ENCODE assay signal across 24 cellular contexts in genomic region chr2:44320832-44321231, GRCh38. TPM values are rescaled to one million over a fixed set of nuclear protein-coding genes. Genes with fewer than 3 reads are reported as not detected.
DNase-seq lines count a peak whose midpoint lies in the region; FAIRE-seq and TF ChIP-seq lines count a peak whose summit lies in the region.
"Had no signal": no experiment of that assay in that cellular context is flagged by ENCODE, and none has a peak within 500 bp of the region (broad histone marks: within the 10 kb centered on the region; RNA-seq: fewer than 3 reads in every experiment).

No MANE protein-coding gene starts in this region.

- CTCF ChIA-PET in Caco-2 (lab: Charles Lee): no interaction called here
- CTCF ChIA-PET in SK-N-SH (lab: Yijun Ruan, JAX): interaction anchor here (0.6 kb wide), 1 partner anchor 443 kb away, joined by 3 read pairs; no protein-coding TSS in a partner anchor
- CTCF ChIA-PET in endothelial cell of umbilical vein (lab: Charles Lee): interaction anchor here (0.8 to 1.7 kb wide), 5 partner anchors 8 to 277 kb away, joined by 3 to 4 read pairs (median 3); no protein-coding TSS in a partner anchor

- H3K9me2 ChIP-seq in GM23248 (ENCODE audit: insufficient read depth) (no peaks in the 10 kb centered on the region), SK-N-SH (no peaks in the 10 kb centered on the region)

- no peaks in the 10 kb centered on the region for H3K9me1 ChIP-seq in endothelial cell of umbilical vein (replicated peaks; ENCODE audit: control insufficient read depth, extremely low read depth, insufficient read depth, low read length)

- peaks cover 30% of the 10 kb centered on the region for H3K36me3 Mint-ChIP-seq in Caco-2 (ENCODE audit: insufficient read depth, unreplicated experiment)

- no peaks in the 10 kb centered on the region for H3K27me3 Mint-ChIP-seq in Caco-2 (ENCODE audit: insufficient read depth, unreplicated experiment)
- H3K27me3 Mint-ChIP-seq: CD4-positive, alpha-beta T cell; CD8-positive, alpha-beta memory T cell had no signal

- no peaks in the 10 kb centered on the region for H3K9me3 ChIP-seq in Caco-2
- H3K9me3 ChIP-seq in GM23248 (ENCODE audit: low read depth): no peaks in the 10 kb centered on the region
- H3K9me3 ChIP-seq in SK-N-SH: no peaks in the 10 kb centered on the region
- no peaks in the 10 kb centered on the region for H3K9me3 ChIP-seq in endothelial cell of umbilical vein (replicated peaks; ENCODE audit: control insufficient read depth, insufficient read depth, low read length)
- H3K9me3 ChIP-seq: A549; BE2C; BLaER1 treated with 17β-estradiol and CSF1 and Interleukin-3, amounts not matched to agents 10 nM and 100 nM had no signal

- in situ Hi-C loops in GM23248 (cut with MboI): no loop called here

- no peak overlapping the region for H3K4me3 Mint-ChIP-seq in Caco-2 (ENCODE audit: unreplicated experiment)
- H3K4me3 Mint-ChIP-seq: CD14-positive monocyte; CD4-positive, alpha-beta T cell; CD8-positive, alpha-beta memory T cell had no signal

- dilution Hi-C loops in endothelial cell of umbilical vein (cut with MboI; ENCODE audit: extremely low pct_ligation_motif_present, low sequenced_read_pairs): no loop called here

- TF ChIP-seq RAD21 in SK-N-SH (IDR thresholded peaks at IDR 0.05; ENCODE audit: low read length): no peak

- TF ChIP-seq EP300 in SK-N-SH (IDR thresholded peaks at IDR 0.05; ENCODE audit: borderline replicate concordance in 1 of 2, low read depth in 1 of 2, low read length in 1 of 2): no peak

- H3K27me3 ChIP-seq in Caco-2 (replicated peaks; ENCODE audit: control insufficient read depth, insufficient read depth, low read length) (no peaks in the 10 kb centered on the region), GM23248 (replicated peaks; ENCODE audit: insufficient read depth) (no peaks in the 10 kb centered on the region), SK-N-SH (ENCODE audit: insufficient read depth) (no peaks in the 10 kb centered on the region), endothelial cell of umbilical vein (ENCODE audit: control insufficient read depth in 2 of 2, insufficient read depth in 2 of 2, low read length in 2 of 2) (no peaks in the 10 kb centered on the region)
- H3K27me3 ChIP-seq: BE2C; BLaER1 treated with 17β-estradiol and CSF1 and Interleukin-3, amounts not matched to agents 10 nM and 100 nM had no signal

- TF ChIP-seq CTCF in Caco-2 (IDR thresholded peaks at IDR 0.05; ENCODE audit: insufficient read depth in 1 of 2, low read depth in 1 of 2, low read length in 1 of 2, severe bottlenecking in 1 of 2, unreplicated experiment in 1 of 2) (no peak), SK-N-SH (IDR thresholded peaks at IDR 0.05) (no peak), endothelial cell of umbilical vein (IDR thresholded peaks at IDR 0.05; ENCODE audit: extremely low read depth in 1 of 2, insufficient read depth in 1 of 2, low read depth in 1 of 2, low read length in 2 of 2) (no peak)

- no peak for FAIRE-seq in endothelial cell of umbilical vein (lab: Jason Lieb, UNC)
- FAIRE-seq: A549, GM12878, H1 had no signal

- H2AFZ ChIP-seq in GM23248 (no peak overlapping the region), SK-N-SH (ENCODE audit: low read depth) (no peak overlapping the region), endothelial cell of umbilical vein (ENCODE audit: low read depth, low read length) (no peak overlapping the region)

- H3K27ac Mint-ChIP-seq in Caco-2 (ENCODE audit: unreplicated experiment): no peak overlapping the region
- H3K27ac Mint-ChIP-seq: CD14-positive monocyte; CD4-positive, alpha-beta T cell had no signal

- WGBS in GM23248 (ENCODE audit: low coverage in 1 of 2, low lambda C conversion rate in 2 of 2, missing lambda C conversion rate in 2 of 2), 2 experiments: 95 to 98% methylated on average over 1 of the region's 1 CpG
- WGBS in SK-N-SH (ENCODE audit: low lambda C conversion rate): 13% methylated on average over 1 of the region's 1 CpG

- H3K4me2 ChIP-seq in GM23248 (ENCODE audit: unreplicated experiment) (no peak overlapping the region), SK-N-SH (no peak overlapping the region), endothelial cell of umbilical vein (ENCODE audit: insufficient read depth, low read length) (no peak overlapping the region)
- H3K4me2 ChIP-seq: A549; BLaER1 treated with 17β-estradiol and CSF1 and Interleukin-3, amounts not matched to agents 10 nM and 100 nM had no signal

- BruUV-seq in Caco-2 (replicated peaks; lab: Mats Ljungman, UMichigan) (TSS peak; percentile 17), endothelial cell of umbilical vein (replicated peaks; lab: Mats Ljungman, UMichigan) (no TSS peak)

- H3K79me2 ChIP-seq in GM23248 (ENCODE audit: insufficient read depth): no peaks in the 10 kb centered on the region
- no peaks in the 10 kb centered on the region for H3K79me2 ChIP-seq in SK-N-SH (ENCODE audit: insufficient read depth)
- H3K79me2 ChIP-seq in endothelial cell of umbilical vein (ENCODE audit: control insufficient read depth, insufficient read depth, low read length): no peaks in the 10 kb centered on the region

- no peaks in the 10 kb centered on the region for H3K9me3 Mint-ChIP-seq in Caco-2 (ENCODE audit: unreplicated experiment)
- H3K9me3 Mint-ChIP-seq: CD14-positive monocyte; CD4-positive, alpha-beta T cell; CD8-positive, alpha-beta memory T cell had no signal

- H3K4me1 ChIP-seq in Caco-2 (no peaks in the 10 kb centered on the region), GM23248 (ENCODE audit: insufficient read depth) (peaks cover 11% of the 10 kb centered on the region; the same call in 1 of the 2 replicates), SK-N-SH (ENCODE audit: control insufficient read depth in 1 of 2, insufficient read depth in 2 of 2, low read depth in 1 of 2, low read length in 1 of 2) (peaks cover 0 to 3% of the 10 kb centered on the region in 2 experiments; a peak in 1 of 4 replicates), endothelial cell of umbilical vein (ENCODE audit: control insufficient read depth, extremely low read depth, insufficient read depth, low read length) (no peaks in the 10 kb centered on the region)
- H3K4me1 ChIP-seq: BE2C; BLaER1 treated with 17β-estradiol and CSF1 and Interleukin-3, amounts not matched to agents 10 nM and 100 nM had no signal

- H4K20me1 ChIP-seq in GM23248 (ENCODE audit: insufficient read depth) (no peaks in the 10 kb centered on the region), SK-N-SH (ENCODE audit: insufficient read depth) (no peaks in the 10 kb centered on the region), endothelial cell of umbilical vein (replicated peaks; ENCODE audit: control insufficient read depth, extremely low read depth, insufficient read depth, low read length) (no peaks in the 10 kb centered on the region)
- H4K20me1 ChIP-seq: BLaER1 treated with 17β-estradiol and CSF1 and Interleukin-3, amounts not matched to agents 10 nM and 100 nM had no signal

- H3K4me1 Mint-ChIP-seq in Caco-2 (ENCODE audit: low read depth, unreplicated experiment): no peaks in the 10 kb centered on the region
- H3K4me1 Mint-ChIP-seq: CD14-positive monocyte; CD8-positive, alpha-beta memory T cell had no signal

- H3K27ac ChIP-seq in GM23248: no peak overlapping the region
- H3K27ac ChIP-seq in SK-N-SH (ENCODE audit: low read depth in 2 of 2, low read length in 1 of 2): no peak overlapping the region
- H3K27ac ChIP-seq in endothelial cell of umbilical vein (ENCODE audit: insufficient read depth, low read depth, low read length): no peak overlapping the region
- H3K27ac ChIP-seq: 22Rv1; A549; BLaER1 treated with 17β-estradiol and CSF1 and Interleukin-3, amounts not matched to agents 10 nM and 100 nM had no signal

- no peak for TF ChIP-seq POLR2A in endothelial cell of umbilical vein (IDR thresholded peaks at IDR 0.05; ENCODE audit: low read depth, low read length)

- H3K36me3 ChIP-seq in Caco-2 (ENCODE audit: control insufficient read depth, insufficient read depth, low read length) (peaks cover 1% of the 10 kb centered on the region; the same call in 1 of the 2 replicates), GM23248 (ENCODE audit: low read depth) (peaks cover 72% of the 10 kb centered on the region), SK-N-SH (replicated peaks in 1 of 2; ENCODE audit: control insufficient read depth in 1 of 2, insufficient read depth in 2 of 2, low read length in 1 of 2) (peaks cover 69 to 71% of the 10 kb centered on the region in 2 experiments), endothelial cell of umbilical vein (ENCODE audit: control insufficient read depth in 2 of 2, extremely low read depth in 1 of 2, insufficient read depth in 2 of 2, low read length in 2 of 2) (peaks cover 7 to 8% of the 10 kb centered on the region in 2 experiments)

- peaks cover 14% of the 10 kb centered on the region for H3F3A ChIP-seq in GM23248 (ENCODE audit: insufficient read depth)
- peaks cover 8% of the 10 kb centered on the region for H3F3A ChIP-seq in SK-N-SH (replicated peaks; ENCODE audit: insufficient read depth)

- H3K4me3 ChIP-seq in Caco-2 (ENCODE audit: low read depth, low read length): no peak overlapping the region
- H3K4me3 ChIP-seq in GM23248: no peak overlapping the region
- H3K4me3 ChIP-seq in SK-N-SH (ENCODE audit: low read depth in 2 of 2, low read length in 1 of 2): no peak overlapping the region
- no peak overlapping the region for H3K4me3 ChIP-seq in endothelial cell of umbilical vein (replicated peaks in 1 of 3; ENCODE audit: insufficient read depth in 1 of 3, low read depth in 1 of 3, low read length in 3 of 3)
- H3K4me3 ChIP-seq: A549; BLaER1 treated with 17β-estradiol and CSF1 and Interleukin-3, amounts not matched to agents 10 nM and 100 nM; GM12878 had no signal

- H3K9ac ChIP-seq in GM23248 (no peak overlapping the region), SK-N-SH (no peak overlapping the region), endothelial cell of umbilical vein (replicated peaks; ENCODE audit: extremely low read depth, insufficient read depth, low read length) (no peak overlapping the region)
- H3K9ac ChIP-seq: BLaER1 treated with 17β-estradiol and CSF1 and Interleukin-3, amounts not matched to agents 10 nM and 100 nM had no signal

- intact Hi-C loops in Caco-2 (cut with micrococcal nuclease; ENCODE audit: unreplicated experiment): no loop called here
- intact Hi-C loops in endothelial cell of umbilical vein (cut with micrococcal nuclease): no loop called here

- DNase-seq in Caco-2 (no peak), GM23248 (peak; percentile 8), SK-N-SH (no peak), endothelial cell of umbilical vein (ENCODE audit: low read depth, low spot score) (no peak), Kasumi-1 (lab: John Stamatoyannopoulos, UW) (no peak), SKM-1 treated with dmso at 0.1 percent for 144 hours (lab: John Stamatoyannopoulos, UW; ENCODE audit: unreplicated experiment) (no peak)
- DNase-seq in stimulated activated naive CD4-positive, alpha-beta T cell (lab: John Stamatoyannopoulos, UW): no peak
- DNase-seq: ACHN; AML-193; BE2C; CD4-positive, alpha-beta T cell; CD8-positive, alpha-beta memory T cell; DMS153; DND-41; EL; GDM1; H7; HCEC 1CT had no signal

- POLR2A ChIA-PET in Caco-2 (lab: Charles Lee): no interaction called here
- POLR2A ChIA-PET in SK-N-SH (lab: Yijun Ruan, JAX): no interaction called here
- POLR2A ChIA-PET in endothelial cell of umbilical vein (lab: Charles Lee): no interaction called here

RNA-seq across cellular contexts. Expression of gene PREPL, which starts 40.5 kb away (rescaled TPM):
- total RNA-seq in Caco-2 (2022) (41.8 and 46.4 TPM in 2 replicates), endothelial cell of umbilical vein (25.7 and 26.0 TPM in 2 replicates)
- total RNA-seq in GM23248 (2014; rRNA removed; shearing (Covaris generic)): 38.6 and 42.6 TPM in 2 replicates
- polyA plus RNA-seq in GM23248 (2016; fragmentation: Nextera tagmentation; extraction: Ambion mirVana) (28.7 and 31.5 TPM in 2 replicates), SK-N-SH (2012; rRNA removed) (22.6 and 32.8 TPM in 2 replicates), endothelial cell of umbilical vein (8.4 and 10.1 TPM in 2 replicates)
- polyA plus RNA-seq in SK-N-SH (2012; cell fraction: cytosol; rRNA removed): 35.2 and 40.2 TPM in 2 replicates
- polyA plus RNA-seq in SK-N-SH (2012; cell fraction: nucleus; rRNA removed): 17.4 and 45.0 TPM in 2 replicates
- polyA plus RNA-seq in endothelial cell of umbilical vein (2011; cell fraction: cytosol; rRNA removed): 11.1 and 12.0 TPM in 2 replicates
- 21.3 and 32.5 TPM in 2 replicates for polyA plus RNA-seq in endothelial cell of umbilical vein (2011; cell fraction: nucleus; rRNA removed)
- 24.2 and 28.2 TPM in 2 replicates for polyA plus RNA-seq in endothelial cell of umbilical vein (2012)
- polyA minus RNA-seq in endothelial cell of umbilical vein: 23.2 and 24.3 TPM in 2 replicates
- polyA minus RNA-seq in endothelial cell of umbilical vein (2011; cell fraction: cytosol; rRNA and poly(A)+ RNA removed): 17.1 TPM
- 27.4 and 33.0 TPM in 2 replicates for polyA minus RNA-seq in endothelial cell of umbilical vein (2011; cell fraction: nucleus; rRNA and poly(A)+ RNA removed)

RNA-seq across cellular contexts. Expression of gene CAMKMT, which starts 40.9 kb away (rescaled TPM):
- total RNA-seq in Caco-2 (2022) (24.4 and 25.2 TPM in 2 replicates), endothelial cell of umbilical vein (8.2 and 10.7 TPM in 2 replicates)
- 3.1 and 7.5 TPM in 2 replicates for total RNA-seq in GM23248 (2014; rRNA removed; shearing (Covaris generic))
- polyA plus RNA-seq in GM23248 (2016; fragmentation: Nextera tagmentation; extraction: Ambion mirVana) (5.5 and 6.9 TPM in 2 replicates), SK-N-SH (2012; rRNA removed) (5.9 and 6.2 TPM in 2 replicates), endothelial cell of umbilical vein (2.7 and 4.1 TPM in 2 replicates)
- polyA plus RNA-seq in SK-N-SH (2012; cell fraction: cytosol; rRNA removed): 7.7 and 9.8 TPM in 2 replicates
- 4.9 TPM in 2 replicates for polyA plus RNA-seq in SK-N-SH (2012; cell fraction: nucleus; rRNA removed)
- polyA plus RNA-seq in endothelial cell of umbilical vein (2011; cell fraction: cytosol; rRNA removed): 4.0 and 4.1 TPM in 2 replicates
- 6.5 and 7.0 TPM in 2 replicates for polyA plus RNA-seq in endothelial cell of umbilical vein (2011; cell fraction: nucleus; rRNA removed)
- 4.9 and 7.2 TPM in 2 replicates for polyA plus RNA-seq in endothelial cell of umbilical vein (2012)
- polyA minus RNA-seq in endothelial cell of umbilical vein: 6.9 and 12.6 TPM in 2 replicates
- 11.5 TPM for polyA minus RNA-seq in endothelial cell of umbilical vein (2011; cell fraction: cytosol; rRNA and poly(A)+ RNA removed)
- polyA minus RNA-seq in endothelial cell of umbilical vein (2011; cell fraction: nucleus; rRNA and poly(A)+ RNA removed): 22.6 and 27.6 TPM in 2 replicates

RNA-seq across cellular contexts. Expression of gene SLC3A1, which starts 45.6 kb away (rescaled TPM):
- total RNA-seq in Caco-2 (2022) (1.5 and 4.0 TPM in 2 replicates), endothelial cell of umbilical vein (not detected in 2 replicates)
- total RNA-seq in GM23248 (2014; rRNA removed; shearing (Covaris generic)): not detected in 2 replicates
- polyA plus RNA-seq in GM23248 (2016; fragmentation: Nextera tagmentation; extraction: Ambion mirVana) (0.16 and 0.31 TPM in 2 replicates), SK-N-SH (2012; rRNA removed) (0.07 and 0.13 TPM in 2 replicates), endothelial cell of umbilical vein (not detected in 2 replicates)
- polyA plus RNA-seq in SK-N-SH (2012; cell fraction: cytosol; rRNA removed): 0.01 and 0.05 TPM in 2 replicates
- polyA plus RNA-seq in SK-N-SH (2012; cell fraction: nucleus; rRNA removed): 0.10 and 0.11 TPM in 2 replicates
- polyA plus RNA-seq in endothelial cell of umbilical vein (2011; cell fraction: cytosol; rRNA removed): not detected in 2 replicates
- 0.07 and 0.09 TPM in 2 replicates for polyA plus RNA-seq in endothelial cell of umbilical vein (2011; cell fraction: nucleus; rRNA removed)
- polyA plus RNA-seq in endothelial cell of umbilical vein (2012): 0.08 TPM in 1 of 2 replicates, not detected in the other
- not detected in 2 replicates for polyA minus RNA-seq in endothelial cell of umbilical vein
- polyA minus RNA-seq in endothelial cell of umbilical vein (2011; cell fraction: cytosol; rRNA and poly(A)+ RNA removed): not detected
- polyA minus RNA-seq in endothelial cell of umbilical vein (2011; cell fraction: nucleus; rRNA and poly(A)+ RNA removed): 0.38 TPM in 1 of 2 replicates, not detected in the other
- total RNA-seq: GM12878, H1, H7 had no signal
- polyA plus RNA-seq: CD14-positive monocyte, H1 had no signal
